Comparison of ENCODE assay signal across 19 cellular contexts in the genomic region with DNA sequence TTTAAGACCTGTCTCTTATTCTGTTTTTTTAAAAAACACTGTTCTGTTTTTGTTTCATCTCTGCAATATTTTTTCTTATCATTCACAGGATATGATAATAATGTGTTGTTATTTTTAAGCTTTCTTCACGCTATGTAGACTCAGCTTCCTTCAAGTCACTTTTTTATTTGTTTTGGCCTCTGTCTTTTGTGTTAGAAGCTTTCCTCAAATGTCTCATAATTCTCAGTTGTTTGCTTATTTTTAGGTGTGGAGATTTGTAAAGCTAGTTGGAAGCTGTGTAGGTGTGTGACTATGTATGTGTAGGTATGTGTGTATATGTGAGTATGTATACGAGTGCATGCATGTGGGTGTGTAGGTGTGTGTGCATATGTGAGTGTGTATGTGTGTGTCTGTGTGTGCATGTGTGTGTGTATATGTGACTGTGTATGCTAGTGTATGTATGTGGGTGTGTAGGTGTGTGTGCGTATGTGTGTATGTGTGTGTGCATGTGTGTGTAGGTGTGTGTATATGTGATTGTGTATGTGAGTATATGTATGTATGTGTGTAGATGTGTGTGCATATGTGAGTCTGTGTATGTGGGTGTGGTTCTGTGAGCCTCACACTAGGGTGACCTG. TPM values are rescaled to one million over a fixed set of nuclear protein-coding genes. Genes with fewer than 3 reads are reported as not detected.
DNase-seq lines count a peak whose midpoint lies in the region; ATAC-seq, FAIRE-seq and TF ChIP-seq lines count a peak whose summit lies in the region.
"Had no signal": no experiment of that assay in that cellular context is flagged by ENCODE, and none has a peak within 500 bp of the region (broad histone marks: within the 10 kb centered on the region; RNA-seq: fewer than 3 reads in every experiment).

No MANE protein-coding gene starts in this region.

- no peaks in the 10 kb centered on the region for H3K36me3 ChIP-seq in astrocyte (ENCODE audit: insufficient read depth, low read length)
- H3K36me3 ChIP-seq: BLaER1 treated with 17β-estradiol and CSF1 and Interleukin-3, amounts not matched to agents 10 nM and 100 nM; HAP-1; SJCRH30 had no signal

- no peak overlapping the region for H3K9ac ChIP-seq in astrocyte (ENCODE audit: low read length)
- H3K9ac ChIP-seq: BLaER1 treated with 17β-estradiol and CSF1 and Interleukin-3, amounts not matched to agents 10 nM and 100 nM had no signal

- no peak overlapping the region for H2AFZ ChIP-seq in astrocyte (ENCODE audit: low read depth, low read length)
- H2AFZ ChIP-seq: PC-9 had no signal

- CTCF ChIA-PET in activated naive CD4-positive, alpha-beta T cell treated with anti-CD3 and anti-CD28 coated beads, Interleukin-2, amount 10 ng/mL, durations not matched to agents 7 days and 5 days (lab: Charles Lee): interaction anchor here (0.6 to 1.6 kb wide), 4 partner anchors 15 to 86 kb away, joined by 3 to 7 read pairs (median 4); no protein-coding TSS in a partner anchor
- CTCF ChIA-PET in activated naive CD4-positive, alpha-beta T cell treated with anti-CD3 and anti-CD28 coated beads for 36 hours (lab: Charles Lee): interaction anchor here (0.6 to 1.9 kb wide), 3 partner anchors 14 to 297 kb away, joined by 3 to 8 read pairs (median 5); no protein-coding TSS in a partner anchor

- peaks cover 10% of the 10 kb centered on the region for H3K27me3 ChIP-seq in astrocyte (ENCODE audit: insufficient read depth, low read length)
- H3K27me3 ChIP-seq: BLaER1 treated with 17β-estradiol and CSF1 and Interleukin-3, amounts not matched to agents 10 nM and 100 nM; SJCRH30 had no signal

- peak; percentile 4 for DNase-seq in activated naive CD4-positive, alpha-beta T cell treated with anti-CD3 and anti-CD28 coated beads, Interleukin-2, amount 10 ng/mL, durations not matched to agents 7 days and 5 days
- DNase-seq in activated naive CD4-positive, alpha-beta T cell treated with anti-CD3 and anti-CD28 coated beads for 36 hours: no peak
- DNase-seq in astrocyte (ENCODE audit: low read depth) (no peak), midbrain (lab: John Stamatoyannopoulos, UW) (no peak), NCI-H1048 (lab: John Stamatoyannopoulos, UW) (no peak)
- DNase-seq: CD8-positive, alpha-beta memory T cell; KBM-7; NCI-H1436 treated with DMSO at 0.1 percent for 48 hours; NCI-H2081; NCI-H510A; NCI-H774; PC-9; SJCRH30 had no signal

- ATAC-seq in HG03469 (IDR thresholded peaks at IDR 0.05; ENCODE audit: unreplicated experiment): no peak

- FAIRE-seq in astrocyte (lab: Jason Lieb, UNC): peak; percentile 54
- FAIRE-seq: A204.1 had no signal

- H3K9me3 ChIP-seq in astrocyte (ENCODE audit: insufficient read depth, low read depth, low read length): no peaks in the 10 kb centered on the region
- H3K9me3 ChIP-seq: BLaER1 treated with 17β-estradiol and CSF1 and Interleukin-3, amounts not matched to agents 10 nM and 100 nM; HAP-1; SJCRH30 had no signal

- no peak overlapping the region for H3K27ac ChIP-seq in astrocyte (ENCODE audit: low read depth, low read length)
- H3K27ac ChIP-seq: BLaER1 treated with 17β-estradiol and CSF1 and Interleukin-3, amounts not matched to agents 10 nM and 100 nM; HL-60; PC-9; SJCRH30 had no signal

- H3K79me2 ChIP-seq in astrocyte (ENCODE audit: insufficient read depth, low read length): no peaks in the 10 kb centered on the region

- intact Hi-C loops in activated naive CD4-positive, alpha-beta T cell treated with anti-CD3 and anti-CD28 coated beads for 36 hours (cut with micrococcal nuclease): no loop called here

- no peak overlapping the region for H3K4me3 Mint-ChIP-seq in activated naive CD4-positive, alpha-beta T cell treated with anti-CD3 and anti-CD28 coated beads, Interleukin-2, amount 10 ng/mL, durations not matched to agents 7 days and 5 days
- no peak overlapping the region for H3K4me3 Mint-ChIP-seq in activated naive CD4-positive, alpha-beta T cell treated with anti-CD3 and anti-CD28 coated beads for 36 hours
- H3K4me3 Mint-ChIP-seq in astrocyte (ENCODE audit: unreplicated experiment) (no peak overlapping the region), nephron (no peak overlapping the region)
- H3K4me3 Mint-ChIP-seq: CD8-positive, alpha-beta memory T cell had no signal

- peaks cover 18% of the 10 kb centered on the region for H3K27me3 Mint-ChIP-seq in activated naive CD4-positive, alpha-beta T cell treated with anti-CD3 and anti-CD28 coated beads, Interleukin-2, amount 10 ng/mL, durations not matched to agents 7 days and 5 days
- H3K27me3 Mint-ChIP-seq in activated naive CD4-positive, alpha-beta T cell treated with anti-CD3 and anti-CD28 coated beads for 36 hours (ENCODE audit: low read depth): no peaks in the 10 kb centered on the region
- H3K27me3 Mint-ChIP-seq in astrocyte (ENCODE audit: low read depth, unreplicated experiment) (peaks cover 24% of the 10 kb centered on the region), nephron (ENCODE audit: low read depth) (peaks cover 10% of the 10 kb centered on the region)

- H3K27ac Mint-ChIP-seq in activated naive CD4-positive, alpha-beta T cell treated with anti-CD3 and anti-CD28 coated beads, Interleukin-2, amount 10 ng/mL, durations not matched to agents 7 days and 5 days: no peak overlapping the region
- H3K27ac Mint-ChIP-seq in activated naive CD4-positive, alpha-beta T cell treated with anti-CD3 and anti-CD28 coated beads for 36 hours: no peak overlapping the region
- H3K27ac Mint-ChIP-seq in astrocyte (ENCODE audit: unreplicated experiment) (no peak overlapping the region), nephron (peak overlapping the region in 2 of 3 experiments; percentile 4 to 43)
- H3K27ac Mint-ChIP-seq: CD8-positive, alpha-beta memory T cell had no signal

- H3K9me3 Mint-ChIP-seq in activated naive CD4-positive, alpha-beta T cell treated with anti-CD3 and anti-CD28 coated beads, Interleukin-2, amount 10 ng/mL, durations not matched to agents 7 days and 5 days: no peaks in the 10 kb centered on the region
- no peaks in the 10 kb centered on the region for H3K9me3 Mint-ChIP-seq in activated naive CD4-positive, alpha-beta T cell treated with anti-CD3 and anti-CD28 coated beads for 36 hours
- H3K9me3 Mint-ChIP-seq in astrocyte (ENCODE audit: unreplicated experiment): no peaks in the 10 kb centered on the region
- no peaks in the 10 kb centered on the region for H3K9me3 Mint-ChIP-seq in nephron
- H3K9me3 Mint-ChIP-seq: CD8-positive, alpha-beta memory T cell had no signal

- no peaks in the 10 kb centered on the region for H4K20me1 ChIP-seq in astrocyte (ENCODE audit: insufficient read depth, low read length)
- H4K20me1 ChIP-seq: BLaER1 treated with 17β-estradiol and CSF1 and Interleukin-3, amounts not matched to agents 10 nM and 100 nM had no signal

- H3K4me3 ChIP-seq in astrocyte (ENCODE audit: insufficient read depth, low read depth, low read length): no peak overlapping the region
- H3K4me3 ChIP-seq: BLaER1 treated with 17β-estradiol and CSF1 and Interleukin-3, amounts not matched to agents 10 nM and 100 nM; HAP-1; PC-9; SJCRH30 had no signal

- TF ChIP-seq CTCF in astrocyte (IDR thresholded peaks at IDR 0.05; ENCODE audit: insufficient read depth, low read depth, low read length): no peak
- TF ChIP-seq CTCF in nephron (IDR thresholded peaks at IDR 0.05; ENCODE audit: unreplicated experiment in 3 of 3): no peak

- no peak overlapping the region for H3K4me2 ChIP-seq in astrocyte (ENCODE audit: low read length)
- H3K4me2 ChIP-seq: BLaER1 treated with 17β-estradiol and CSF1 and Interleukin-3, amounts not matched to agents 10 nM and 100 nM; PC-9 had no signal

- no peaks in the 10 kb centered on the region for H3K4me1 ChIP-seq in astrocyte (ENCODE audit: insufficient read depth, low read length)
- H3K4me1 ChIP-seq: HAP-1, SJCRH30 had no signal

- no peaks in the 10 kb centered on the region for H3K4me1 Mint-ChIP-seq in activated naive CD4-positive, alpha-beta T cell treated with anti-CD3 and anti-CD28 coated beads, Interleukin-2, amount 10 ng/mL, durations not matched to agents 7 days and 5 days
- H3K4me1 Mint-ChIP-seq in activated naive CD4-positive, alpha-beta T cell treated with anti-CD3 and anti-CD28 coated beads for 36 hours (ENCODE audit: low read depth): no peaks in the 10 kb centered on the region
- H3K4me1 Mint-ChIP-seq in astrocyte (ENCODE audit: low read depth, unreplicated experiment) (no peaks in the 10 kb centered on the region), nephron (no peaks in the 10 kb centered on the region)
- H3K4me1 Mint-ChIP-seq: CD8-positive, alpha-beta memory T cell had no signal

- no peaks in the 10 kb centered on the region for H3K36me3 Mint-ChIP-seq in activated naive CD4-positive, alpha-beta T cell treated with anti-CD3 and anti-CD28 coated beads, Interleukin-2, amount 10 ng/mL, durations not matched to agents 7 days and 5 days
- H3K36me3 Mint-ChIP-seq in activated naive CD4-positive, alpha-beta T cell treated with anti-CD3 and anti-CD28 coated beads for 36 hours (ENCODE audit: low read depth): no peaks in the 10 kb centered on the region
- H3K36me3 Mint-ChIP-seq in astrocyte (ENCODE audit: low read depth, unreplicated experiment) (no peaks in the 10 kb centered on the region), nephron (ENCODE audit: low read depth) (no peaks in the 10 kb centered on the region)
- H3K36me3 Mint-ChIP-seq: CD8-positive, alpha-beta memory T cell had no signal

RNA-seq across cellular contexts. Expression of a gene that starts 16.3 kb away (rescaled TPM):
- 10 to 100 TPM; 35.9 to 37.3 TPM for total RNA-seq in activated naive CD4-positive, alpha-beta T cell treated with anti-CD3 and anti-CD28 coated beads for 36 hours
- total RNA-seq in astrocyte: 144 and 154 TPM in 2 replicates

Comparison
In these comparisons a context has a peak if more than half of its experiments do, and no peak if none do; other contexts are left out.
1. H3K27ac Mint-ChIP-seq: peak in nephron (2 of 3); none in activated naive CD4-positive, alpha-beta T cell treated with anti-CD3 and anti-CD28 coated beads, Interleukin-2, amount 10 ng/mL, durations not matched to agents 7 days and 5 days (single experiment), activated naive CD4-positive, alpha-beta T cell treated with anti-CD3 and anti-CD28 coated beads for 36 hours (single experiment) and astrocyte (single experiment).